ENCODE assay signal across 9 cellular contexts in genomic region chr3:114745322-114746240, GRCh38.
DNase-seq lines count a peak whose midpoint lies in the region; ATAC-seq, FAIRE-seq and TF ChIP-seq lines count a peak whose summit lies in the region.
"Had no signal": no experiment of that assay in that cellular context is flagged by ENCODE, and none has a peak within 500 bp of the region (broad histone marks: within the 10 kb centered on the region; RNA-seq: fewer than 3 reads in every experiment).

No MANE protein-coding gene starts in this region.

- intact Hi-C loops in activated CD4-positive, alpha-beta T cell treated with anti-CD3 and anti-CD28 coated beads, Interleukin-2, amount 10 ng/mL, durations not matched to agents 24 days and 14 days (cut with micrococcal nuclease), result no loop called here

- no peak for TF ChIP-seq CTCF in chondrocyte (IDR thresholded peaks at IDR 0.05)

- peak overlapping the region; percentile 67 for H3K4me3 Mint-ChIP-seq in activated CD4-positive, alpha-beta T cell treated with anti-CD3 and anti-CD28 coated beads, Interleukin-2, amount 10 ng/mL, durations not matched to agents 24 days and 14 days
- peak overlapping the region; percentile 54 for H3K4me3 Mint-ChIP-seq in chondrocyte (ENCODE audit: unreplicated experiment)
- no peak overlapping the region for H3K4me3 Mint-ChIP-seq in memory B cell
- H3K4me3 Mint-ChIP-seq: H9 had no signal

- no peak overlapping the region for H3K27ac Mint-ChIP-seq in activated CD4-positive, alpha-beta T cell treated with anti-CD3 and anti-CD28 coated beads, Interleukin-2, amount 10 ng/mL, durations not matched to agents 24 days and 14 days
- peak overlapping the region; percentile 86 for H3K27ac Mint-ChIP-seq in chondrocyte (ENCODE audit: unreplicated experiment)
- peak overlapping the region; percentile 69 for H3K27ac Mint-ChIP-seq in memory B cell

- no peak for FAIRE-seq in urothelium cell line (lab: Jason Lieb, UNC)

- no peaks in the 10 kb centered on the region for H3K27me3 Mint-ChIP-seq in activated CD4-positive, alpha-beta T cell treated with anti-CD3 and anti-CD28 coated beads, Interleukin-2, amount 10 ng/mL, durations not matched to agents 24 days and 14 days
- H3K27me3 Mint-ChIP-seq in chondrocyte (ENCODE audit: low read depth) (no peaks in the 10 kb centered on the region), memory B cell (no peaks in the 10 kb centered on the region)

- DNase-seq in activated CD4-positive, alpha-beta T cell treated with anti-CD3 and anti-CD28 coated beads, Interleukin-2, amount 10 ng/mL, durations not matched to agents 24 days and 14 days, result no peak
- DNase-seq in activated CD4-positive, alpha-beta T cell treated with anti-CD3 and anti-CD28 coated beads, Interleukin-2, amount 50 U/mL, for 1 hour, result no peak
- DNase-seq in chondrocyte (ENCODE audit: low spot score) (no peak), memory B cell (ENCODE audit: low spot score in 2 of 2) (no peak), urothelium cell line (ENCODE audit: low spot score) (peak; percentile 28), SKM-1 (lab: John Stamatoyannopoulos, UW; ENCODE audit: unreplicated experiment) (no peak), NCI-H187 treated with DMSO at 0.1 percent for 48 hours (lab: John Stamatoyannopoulos, UW) (no peak)
- DNase-seq: H9 had no signal

- H3K36me3 Mint-ChIP-seq in activated CD4-positive, alpha-beta T cell treated with anti-CD3 and anti-CD28 coated beads, Interleukin-2, amount 10 ng/mL, durations not matched to agents 24 days and 14 days (ENCODE audit: low read depth), result no peaks in the 10 kb centered on the region
- H3K36me3 Mint-ChIP-seq in chondrocyte (ENCODE audit: low read depth), result no peaks in the 10 kb centered on the region
- H3K36me3 Mint-ChIP-seq in memory B cell, result peaks cover 7% of the 10 kb centered on the region

- peaks cover 17% of the 10 kb centered on the region for H3K4me1 Mint-ChIP-seq in activated CD4-positive, alpha-beta T cell treated with anti-CD3 and anti-CD28 coated beads, Interleukin-2, amount 10 ng/mL, durations not matched to agents 24 days and 14 days
- H3K4me1 Mint-ChIP-seq in chondrocyte (ENCODE audit: low read depth) (peaks cover 28% of the 10 kb centered on the region), memory B cell (peaks cover 7% of the 10 kb centered on the region)
- H3K4me1 Mint-ChIP-seq: H9 had no signal

- no peaks in the 10 kb centered on the region for H3K9me3 Mint-ChIP-seq in activated CD4-positive, alpha-beta T cell treated with anti-CD3 and anti-CD28 coated beads, Interleukin-2, amount 10 ng/mL, durations not matched to agents 24 days and 14 days
- H3K9me3 Mint-ChIP-seq in chondrocyte (ENCODE audit: low read depth) (peaks cover 3% of the 10 kb centered on the region), memory B cell (peaks cover 1% of the 10 kb centered on the region)
- H3K9me3 Mint-ChIP-seq: H9 had no signal

- ATAC-seq in memory B cell (ENCODE audit: low read depth) (no peak), HG02571 (IDR thresholded peaks at IDR 0.05; ENCODE audit: unreplicated experiment) (no peak)
